In the genomic region with DNA sequence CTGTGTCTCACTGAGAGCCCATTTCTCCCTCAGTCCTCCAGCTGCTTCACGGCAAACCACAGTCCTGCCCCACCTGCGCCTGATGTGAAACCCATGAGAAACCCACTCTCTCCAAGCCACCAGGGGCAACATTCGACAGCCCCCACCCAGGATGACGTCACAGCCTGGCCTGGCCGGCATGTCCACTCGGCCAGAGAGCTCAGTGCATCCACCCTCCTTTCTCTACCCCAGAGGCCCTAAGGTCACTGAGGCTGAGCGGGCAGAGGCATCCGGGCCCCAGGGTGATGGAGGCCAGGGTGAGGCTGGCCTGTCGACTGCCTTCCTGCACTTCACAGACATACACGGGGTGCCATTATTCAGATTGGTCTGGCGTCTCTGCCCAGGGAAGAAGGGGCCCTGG, we compare ENCODE assay signal across 33 cellular contexts.
"Had no signal": no experiment of that assay in that cellular context is flagged by ENCODE, and none has a peak within 500 bp of the region (broad histone marks: within the 10 kb centered on the region; RNA-seq: fewer than 3 reads in every experiment).

No MANE protein-coding gene starts in this region.

- H3K27ac ChIP-seq: esophagus muscularis mucosa, foreskin keratinocyte, gastrocnemius medialis, WERI-Rb-1 had no signal

- H3K27ac Mint-ChIP-seq: activated B cell treated with CpG ODN at 0.5 μM for 24 hours; activated CD8-positive, alpha-beta T cell treated with anti-CD3 and anti-CD28 coated beads for 36 hours; activated naive CD8-positive, alpha-beta T cell; activated T-helper 17 cell treated with anti-CD3 and anti-CD28 coated beads, Interleukin-2, amount 50 U/mL, for 72 hours; effector memory CD8-positive, alpha-beta T cell; T-helper 17 cell; T-helper 2 cell treated with Interferon-gamma antibody and Interleukin-4, amounts not matched to agents 5 μg/mL and 100 μg/mL, for 36 hours had no signal

- H3K9me3 Mint-ChIP-seq: activated B cell treated with CpG ODN at 0.5 μM for 24 hours; activated CD8-positive, alpha-beta T cell treated with anti-CD3 and anti-CD28 coated beads for 36 hours; activated T-cell treated with anti-CD3 and anti-CD28 coated beads, Interleukin-2, amount 50 U/mL, for 4 hours; activated T-helper 17 cell treated with anti-CD3 and anti-CD28 coated beads, Interleukin-2, amount 50 U/mL, for 72 hours; effector memory CD8-positive, alpha-beta T cell; T-helper 2 cell treated with Interferon-gamma antibody and Interleukin-4, amounts not matched to agents 5 μg/mL and 100 μg/mL, for 36 hours had no signal

- H3K27me3 Mint-ChIP-seq: activated B cell treated with CpG ODN at 0.5 μM for 24 hours; activated CD8-positive, alpha-beta T cell treated with anti-CD3 and anti-CD28 coated beads for 36 hours; activated naive CD8-positive, alpha-beta T cell had no signal

- H3K4me3 Mint-ChIP-seq: activated B cell treated with CpG ODN at 0.5 μM for 24 hours; activated CD8-positive, alpha-beta T cell treated with anti-CD3 and anti-CD28 coated beads for 36 hours; activated naive CD8-positive, alpha-beta T cell; activated T-cell treated with anti-CD3 and anti-CD28 coated beads, Interleukin-2, amount 50 U/mL, for 4 hours; activated T-helper 17 cell treated with anti-CD3 and anti-CD28 coated beads, Interleukin-2, amount 50 U/mL, for 72 hours; effector memory CD8-positive, alpha-beta T cell; T-helper 17 cell; T-helper 2 cell treated with Interferon-gamma antibody and Interleukin-4, amounts not matched to agents 5 μg/mL and 100 μg/mL, for 36 hours had no signal

- DNase-seq: activated B cell treated with CpG ODN at 0.5 μM for 24 hours; activated CD4-positive, alpha-beta T cell treated with anti-CD3 and anti-CD28 coated beads for 48 hours; activated CD4-positive, alpha-beta T cell treated with anti-CD3 and anti-CD28 coated beads, Interleukin-2, amount 50 U/mL, for 1 hour; activated CD4-positive, alpha-beta T cell treated with anti-CD3 and anti-CD28 coated beads, Interleukin-2, amount 50 U/mL, for 48 hours; activated CD8-positive, alpha-beta memory T cell treated with anti-CD3 and anti-CD28 coated beads for 24 hours; activated CD8-positive, alpha-beta T cell treated with anti-CD3 and anti-CD28 coated beads for 36 hours; activated effector memory CD4-positive, alpha-beta T cell treated with Interleukin-2 at 50 U/mL for 16 hours; activated gamma-delta T cell treated with Interleukin-2 at 50 U/mL for 16 hours; activated naive CD4-positive, alpha-beta T cell treated with anti-CD3 and anti-CD28 coated beads, Interleukin-2, amount 50 U/mL, for 16 hours; activated naive CD4-positive, alpha-beta T cell treated with Interleukin-2 at 50 U/mL for 16 hours; activated T-cell treated with anti-CD3 and anti-CD28 coated beads, Interleukin-2, amount 50 U/mL, for 4 hours; amniotic stem cell; anterior cingulate cortex; caudate nucleus; cortex of kidney; dermis blood vessel endothelial cell; effector CD4-positive, alpha-beta T cell; effector memory CD8-positive, alpha-beta T cell; erythroblast; foreskin keratinocyte; gastrocnemius medialis; glutamatergic neuron; T-helper 1 cell; T-helper 17 cell; T1000; WERI-Rb-1 had no signal

- H3K27me3 ChIP-seq: foreskin keratinocyte, gastrocnemius medialis had no signal

- H3K4me3 ChIP-seq: esophagus muscularis mucosa, gastrocnemius medialis had no signal

- ATAC-seq: activated CD4-positive, CD25-positive, alpha-beta regulatory T cell treated with anti-CD3 and anti-CD28 coated beads, Interleukin-2, amount 50 U/mL, for 24 hours; activated CD8-positive, alpha-beta T cell treated with anti-CD3 and anti-CD28 coated beads for 36 hours; activated T-cell treated with anti-CD3 and anti-CD28 coated beads, Interleukin-2, amount 50 U/mL, for 4 hours; activated T-helper 17 cell treated with anti-CD3 and anti-CD28 coated beads, Interleukin-2, amount 50 U/mL, for 72 hours; effector memory CD8-positive, alpha-beta T cell; foreskin keratinocyte; gastrocnemius medialis; T-helper 17 cell had no signal

- H3K36me3 Mint-ChIP-seq: activated naive CD8-positive, alpha-beta T cell had no signal

- FAIRE-seq: astrocyte, colon had no signal

- H3K4me1 ChIP-seq: esophagus muscularis mucosa, gastrocnemius medialis had no signal

- H3K4me1 Mint-ChIP-seq: activated B cell treated with CpG ODN at 0.5 μM for 24 hours; activated T-helper 17 cell treated with anti-CD3 and anti-CD28 coated beads, Interleukin-2, amount 50 U/mL, for 72 hours had no signal

- H3K9me3 ChIP-seq: esophagus muscularis mucosa, gastrocnemius medialis had no signal

- H3K36me3 ChIP-seq: esophagus muscularis mucosa, gastrocnemius medialis, WERI-Rb-1 had no signal
